Comparison of ENCODE assay signal across 9 cellular contexts in the genomic region with DNA sequence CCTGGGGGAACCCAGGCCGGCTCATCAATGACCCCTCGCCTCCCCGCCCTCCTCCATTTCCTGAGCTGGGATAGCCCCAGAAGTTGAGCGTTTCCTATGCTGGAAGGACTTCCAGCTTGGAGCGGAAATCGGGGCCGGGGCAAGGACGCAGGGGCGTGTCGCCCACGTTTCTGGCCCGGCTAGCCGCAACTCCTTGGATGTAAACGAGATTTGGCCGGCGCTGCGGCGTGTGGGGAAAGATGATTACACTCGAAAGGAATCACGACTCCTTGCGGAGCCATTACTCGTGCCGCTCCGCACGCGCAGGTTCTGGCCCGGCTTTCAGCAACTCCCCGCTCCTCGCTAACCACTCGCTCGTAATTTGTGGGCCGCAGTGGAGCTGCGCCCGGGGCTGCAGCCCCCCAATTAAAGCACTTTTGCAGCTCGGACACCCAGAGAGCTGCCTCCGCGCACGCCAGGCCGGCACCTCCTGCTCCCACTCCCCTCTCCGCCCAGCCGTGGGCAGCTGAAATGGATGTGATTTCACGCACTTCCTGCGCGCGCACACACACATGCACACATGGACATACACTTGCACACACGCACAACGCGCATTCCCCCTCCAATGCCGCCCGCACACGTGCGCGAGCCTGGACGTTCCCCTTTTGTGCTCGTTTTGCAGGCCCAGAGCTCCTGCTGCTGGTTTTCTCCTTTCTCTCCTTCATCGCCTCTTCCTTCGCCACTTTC. TPM values are rescaled to one million over a fixed set of nuclear protein-coding genes. Genes with fewer than 3 reads are reported as not detected.
A peak's percentile ranks its signal among the peaks of the same experiment; 100 is the strongest.
DNase-seq lines count a peak whose midpoint lies in the region; ATAC-seq and TF ChIP-seq lines count a peak whose summit lies in the region.
"Had no signal": no experiment of that assay in that cellular context is flagged by ENCODE, and none has a peak within 500 bp of the region (broad histone marks: within the 10 kb centered on the region; RNA-seq: fewer than 3 reads in every experiment).

No MANE protein-coding gene starts in this region.

- H3K27me3 Mint-ChIP-seq in HFFc6 (ENCODE audit: insufficient read depth): peaks cover 68% of the 10 kb centered on the region
- peaks cover 30 to 98% (median 71%) of the 10 kb centered on the region in 5 donors for H3K27me3 Mint-ChIP-seq in naive thymus-derived CD8-positive, alpha-beta T cell

- H3K9me3 ChIP-seq in ectodermal cell (ENCODE audit: control insufficient read depth, low read length): no peaks in the 10 kb centered on the region

- no peak overlapping the region for H3K27ac ChIP-seq in ectodermal cell (ENCODE audit: insufficient read depth, low read depth, low read length, poor library complexity, severe bottlenecking)
- H3K27ac ChIP-seq: VCaP had no signal

- H3K36me3 ChIP-seq in ectodermal cell (ENCODE audit: control insufficient read depth, insufficient read depth, low read length): no peaks in the 10 kb centered on the region

- POLR2A ChIA-PET in naive thymus-derived CD8-positive, alpha-beta T cell (lab: Charles Lee): no interaction called here

- H3K4me1 Mint-ChIP-seq in HFFc6 (ENCODE audit: low read depth): peaks cover 11% of the 10 kb centered on the region; the same call in 1 of the 2 replicates
- peaks cover 13 to 38% (median 33%) of the 10 kb centered on the region in 4 donors for H3K4me1 Mint-ChIP-seq in naive thymus-derived CD8-positive, alpha-beta T cell

- peak overlapping the region; percentile 78 for H3K4me3 Mint-ChIP-seq in HFFc6
- peak overlapping the region; percentile 40 to 84 (median 60) for H3K4me3 Mint-ChIP-seq in naive thymus-derived CD8-positive, alpha-beta T cell

- H3K4me1 ChIP-seq in ectodermal cell (ENCODE audit: control insufficient read depth, insufficient read depth, low read length): peaks cover 34% of the 10 kb centered on the region

- H3K9me3 Mint-ChIP-seq in HFFc6: no peaks in the 10 kb centered on the region
- H3K9me3 Mint-ChIP-seq in naive thymus-derived CD8-positive, alpha-beta T cell: peaks cover 0 to 7% (median 0%) of the 10 kb centered on the region in 9 donors

- H3K27ac Mint-ChIP-seq in HFFc6: no peak overlapping the region
- H3K27ac Mint-ChIP-seq in naive thymus-derived CD8-positive, alpha-beta T cell: peak overlapping the region in 1 of 10 donors; percentile 53

- peaks cover 40% of the 10 kb centered on the region for H3K27me3 ChIP-seq in ectodermal cell (ENCODE audit: control insufficient read depth, insufficient read depth, low read length, poor library complexity, severe bottlenecking)

- 2 to 3% methylated on average over 57 of the region's 57 CpGs for WGBS in ectodermal cell, 2 experiments

- H3K36me3 Mint-ChIP-seq in HFFc6 (ENCODE audit: low read depth): no peaks in the 10 kb centered on the region
- peaks cover 0 to 6% (median 6%) of the 10 kb centered on the region in 3 donors for H3K36me3 Mint-ChIP-seq in naive thymus-derived CD8-positive, alpha-beta T cell

- TF ChIP-seq CTCF in AG10803 (conservative IDR thresholded peaks at IDR 0.05; ENCODE audit: low read length): no peak
- TF ChIP-seq CTCF in HFFc6 (IDR thresholded peaks at IDR 0.05): no peak

- H3K4me3 ChIP-seq in AG10803 (ENCODE audit: low read length) (peak overlapping the region; percentile 31), ectodermal cell (ENCODE audit: insufficient read depth, low read depth, low read length) (peak overlapping the region; percentile 53)

- DNase-seq in AG10803 (ENCODE audit: low read depth) (peak; percentile 50), HFFc6 (peak; percentile 7), NCI-H2107 (lab: John Stamatoyannopoulos, UW) (no peak), DMS 273 treated with DMSO at 0.1 percent for 48 hours (lab: John Stamatoyannopoulos, UW) (no peak)
- DNase-seq in naive thymus-derived CD8-positive, alpha-beta T cell: no peak

- peak; percentile 14 to 25 for ATAC-seq in naive thymus-derived CD8-positive, alpha-beta T cell
- ATAC-seq in HG02571 (IDR thresholded peaks at IDR 0.05; ENCODE audit: unreplicated experiment) (no peak), GM21825 (IDR thresholded peaks at IDR 0.05; ENCODE audit: unreplicated experiment) (no peak)

RNA-seq across cellular contexts. Expression of gene ZIC5, which starts 15.7 kb away (rescaled TPM):
- not detected for total RNA-seq in HFFc6 (2021; fragmentation: NEBNext Ultra II Directional; extraction: Animal tissue kit (Norgen Biotek cat#: 25700))
- 65.6 TPM for polyA plus RNA-seq in ectodermal cell (2013, experiment 1 of 4)
- polyA plus RNA-seq in ectodermal cell (2013, experiment 2 of 4): 64.1 TPM
- polyA plus RNA-seq in ectodermal cell (2013, experiment 3 of 4): 56.2 TPM
- polyA plus RNA-seq in ectodermal cell (2013, experiment 4 of 4): 56.2 TPM
- total RNA-seq in naive thymus-derived CD8-positive, alpha-beta T cell: not detected
- not detected for polyA plus RNA-seq in naive thymus-derived CD8-positive, alpha-beta T cell

RNA-seq across cellular contexts. Expression of gene ZIC2, which starts 25.7 kb away (rescaled TPM):
- 1 to 10 TPM in 3 of 6 experiments, under 1 TPM in 2, not detected in 1; 0.07 to 1.9 (median 1.2) TPM for total RNA-seq in HFFc6 (2021; fragmentation: NEBNext Ultra II Directional; extraction: Animal tissue kit (Norgen Biotek cat#: 25700))
- polyA plus RNA-seq in ectodermal cell (2013, experiment 1 of 4): 345 TPM
- 289 TPM for polyA plus RNA-seq in ectodermal cell (2013, experiment 2 of 4)
- 282 TPM for polyA plus RNA-seq in ectodermal cell (2013, experiment 3 of 4)
- polyA plus RNA-seq in ectodermal cell (2013, experiment 4 of 4): 292 TPM
- not detected for total RNA-seq in naive thymus-derived CD8-positive, alpha-beta T cell
- polyA plus RNA-seq in naive thymus-derived CD8-positive, alpha-beta T cell: not detected

Comparison
In these comparisons a context has a peak if more than half of its experiments do, and no peak if none do; other contexts are left out.
1. DNase-seq: peak in AG10803 (single experiment) and HFFc6 (single experiment); none in naive thymus-derived CD8-positive, alpha-beta T cell (0 of 10), NCI-H2107 (single experiment) and DMS 273 treated with DMSO at 0.1 percent for 48 hours (single experiment).
2. ATAC-seq: peak in naive thymus-derived CD8-positive, alpha-beta T cell (2 of 2); none in HG02571 (single experiment) and GM21825 (single experiment).